ENCODE assay signal across 30 cellular contexts in the genomic region with DNA sequence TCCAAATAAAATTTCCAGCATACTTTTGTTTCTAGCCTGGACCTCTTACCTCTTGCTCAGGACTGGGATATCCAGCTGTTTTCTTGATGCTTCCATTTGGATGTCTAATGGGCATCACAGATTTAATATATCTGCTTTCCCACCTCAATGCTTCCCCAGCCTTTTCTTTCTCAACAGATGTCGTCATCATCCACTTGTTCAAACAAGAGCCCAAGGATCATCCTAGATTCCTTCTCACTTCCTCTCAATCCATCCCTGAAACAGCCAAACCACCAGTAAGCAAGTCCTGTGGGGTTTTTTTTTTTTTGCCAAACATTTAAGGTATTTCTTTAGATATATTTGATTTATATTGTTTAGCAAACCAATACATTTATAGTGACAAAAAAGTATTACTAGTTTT.
"Had no signal": no experiment of that assay in that cellular context is flagged by ENCODE, and none has a peak within 500 bp of the region (broad histone marks: within the 10 kb centered on the region; RNA-seq: fewer than 3 reads in every experiment).

No MANE protein-coding gene starts in this region.

- H3K79me2 ChIP-seq: parathyroid adenoma had no signal

- H3K9me3 Mint-ChIP-seq: natural killer cell, neural progenitor cell had no signal

- H3K4me1 Mint-ChIP-seq: natural killer cell; nephron; neural progenitor cell; stimulated activated naive CD8-positive, alpha-beta T cell treated with anti-CD3 and anti-CD28 coated beads, Interleukin-15, amount 100 ng/mL, for 72 hours had no signal

- H3K4me2 ChIP-seq: neural progenitor cell, smooth muscle cell had no signal

- H3K27me3 Mint-ChIP-seq: stimulated activated naive CD8-positive, alpha-beta T cell treated with anti-CD3 and anti-CD28 coated beads, Interleukin-15, amount 100 ng/mL, for 72 hours; type B pancreatic cell had no signal

- DNase-seq: natural killer cell; occipital lobe; ovary; posterior cingulate gyrus; psoas muscle; right cardiac atrium; spleen; stimulated activated CD4-positive, alpha-beta T cell treated with anti-CD3 and anti-CD28 coated beads, Interleukin-12 subunit alpha, Interleukin-12 subunit beta, amount 100 ng/mL, for 4 hours; stimulated activated CD4-positive, alpha-beta T cell treated with anti-CD3 and anti-CD28 coated beads, Interleukin-1b, Interleukin-23, amount 100 ng/mL, for 48 hours; stimulated activated CD4-positive, alpha-beta T cell treated with anti-CD3 and anti-CD28 coated beads, Interleukin-4, amount 100 ng/mL, for 1 hour; stimulated activated CD4-positive, alpha-beta T cell treated with anti-CD3 and anti-CD28 coated beads, Interleukin-4, amount 100 ng/mL, for 4 hours; stimulated activated CD8-positive, alpha-beta memory T cell treated with anti-CD3 and anti-CD28 coated beads, Interleukin-4, amount 100 ng/mL, for 48 hours; stimulated activated naive CD4-positive, alpha-beta T cell; stimulated activated naive CD8-positive, alpha-beta T cell treated with anti-CD3 and anti-CD28 coated beads, Interleukin-15, amount 100 ng/mL, for 72 hours; stimulated activated naive CD8-positive, alpha-beta T cell treated with anti-CD3 and anti-CD28 coated beads, Interleukin-15, Interleukin-2, amounts not matched to agents 100 U/mL and 50 U/mL, for 24 hours; substantia nigra; testis; tibial artery; transverse colon; upper lobe of right lung; uterus had no signal

- H3K9ac ChIP-seq: neural progenitor cell, parathyroid adenoma had no signal

- H3K27ac ChIP-seq: neural progenitor cell, ovary, parathyroid adenoma, psoas muscle, skin epidermis, spleen, suprapubic skin, testis, tibial artery, transverse colon, upper lobe of right lung, uterus had no signal

- H3K4me3 ChIP-seq: neural progenitor cell, ovary, psoas muscle, skin epidermis, smooth muscle cell, spleen, suprapubic skin, testis, tibial artery, transverse colon, upper lobe of right lung, uterus had no signal

- H3K27ac Mint-ChIP-seq: natural killer cell; nephron; neural progenitor cell; progenitor cell of endocrine pancreas; stimulated activated memory B cell treated with anti-CD40 and anti-IgM and Interleukin-4, amounts not matched to agents 10 μg/mL and 1 μg/mL and 100 μg/mL, for 72 hours; stimulated activated naive CD8-positive, alpha-beta T cell treated with anti-CD3 and anti-CD28 coated beads, Interleukin-15, amount 100 ng/mL, for 72 hours; type B pancreatic cell had no signal

- H2AFZ ChIP-seq: neural progenitor cell, parathyroid adenoma had no signal

- H3K36me3 ChIP-seq: neural progenitor cell, ovary, spleen, suprapubic skin, tibial artery, transverse colon, upper lobe of right lung, uterus had no signal

- H3K27me3 ChIP-seq: neural progenitor cell, ovary, spleen, suprapubic skin, testis, tibial artery, transverse colon, upper lobe of right lung, uterus had no signal

- H3K36me3 Mint-ChIP-seq: natural killer cell, type B pancreatic cell had no signal

- H3K4me1 ChIP-seq: neural progenitor cell, parathyroid adenoma, psoas muscle, spleen, suprapubic skin, testis, tibial artery, transverse colon, upper lobe of right lung, uterus had no signal

- H3K4me3 Mint-ChIP-seq: natural killer cell; nephron; neural progenitor cell; stimulated activated memory B cell treated with anti-CD40 and anti-IgM and Interleukin-4, amounts not matched to agents 10 μg/mL and 1 μg/mL and 100 μg/mL, for 72 hours; stimulated activated naive CD8-positive, alpha-beta T cell treated with anti-CD3 and anti-CD28 coated beads, Interleukin-15, amount 100 ng/mL, for 72 hours; type B pancreatic cell had no signal

- H3K9me3 ChIP-seq: ovary, psoas muscle, suprapubic skin, testis, tibial artery, transverse colon, upper lobe of right lung, uterus had no signal
